In genomic region chr7:140035400-140036223, GRCh38 we compare ENCODE assay signal across 14 cellular contexts. TPM values are rescaled to one million over a fixed set of nuclear protein-coding genes. Genes with fewer than 3 reads are reported as not detected.
A peak's percentile ranks its signal among the peaks of the same experiment; 100 is the strongest.
DNase-seq lines count a peak whose midpoint lies in the region; ATAC-seq, FAIRE-seq and TF ChIP-seq lines count a peak whose summit lies in the region.
"Had no signal": no experiment of that assay in that cellular context is flagged by ENCODE, and none has a peak within 500 bp of the region (broad histone marks: within the 10 kb centered on the region; RNA-seq: fewer than 3 reads in every experiment).

No MANE protein-coding gene starts in this region.

- WGBS in K562 (ENCODE audit: insufficient coverage, low coverage, missing lambda C conversion rate): 37% methylated on average over 6 of the region's 7 CpGs

- H3K9me3 ChIP-seq in K562 (replicated peaks; ENCODE audit: control insufficient read depth, insufficient read depth, low read depth, low read length): no peaks in the 10 kb centered on the region
- no peaks in the 10 kb centered on the region for H3K9me3 ChIP-seq in keratinocyte (ENCODE audit: control insufficient read depth, low read depth, low read length)
- H3K9me3 ChIP-seq: esophagus muscularis mucosa, vagina had no signal

- H2AFZ ChIP-seq in K562 (ENCODE audit: low read depth, low read length) (no peak overlapping the region), keratinocyte (ENCODE audit: control insufficient read depth, low read length) (no peak overlapping the region)
- H2AFZ ChIP-seq: GM23338 had no signal

- POLR2A ChIA-PET in AG04449 (lab: Yijun Ruan, JAX) (no interaction called here), K562 (lab: Yijun Ruan, JAX) (no interaction called here)

- H3K9ac ChIP-seq in K562 (ENCODE audit: insufficient read depth in 1 of 2, low read depth in 2 of 2, low read length in 2 of 2) (no peak overlapping the region), keratinocyte (ENCODE audit: control insufficient read depth, extremely low read depth, insufficient read depth, low read length) (no peak overlapping the region)

- no peak for TF ChIP-seq CTCF in AG04449 (IDR thresholded peaks at IDR 0.05; ENCODE audit: insufficient read depth, low read length, missing control alignments)
- TF ChIP-seq CTCF in K562 (IDR thresholded peaks at IDR 0.05 in 2 of 3, conservative IDR thresholded peaks at IDR 0.05 in 1 of 3; ENCODE audit: insufficient read depth in 2 of 3, low read depth in 1 of 3, low read length in 3 of 3): no peak
- TF ChIP-seq CTCF in keratinocyte (optimal IDR thresholded peaks at IDR 0.05 in 1 of 3, IDR thresholded peaks at IDR 0.05 in 1 of 3, conservative IDR thresholded peaks at IDR 0.05 in 1 of 3; ENCODE audit: extremely low read depth in 1 of 3, insufficient read depth in 2 of 3, low read length in 3 of 3): no peak

- dilution Hi-C loops in keratinocyte (cut with MboI; ENCODE audit: extremely low pct_ligation_motif_present, low sequenced_read_pairs): no loop called here

- H4K20me1 ChIP-seq in K562 (replicated peaks; ENCODE audit: control insufficient read depth, insufficient read depth, low read length) (no peaks in the 10 kb centered on the region), keratinocyte (ENCODE audit: control insufficient read depth, extremely low read depth, insufficient read depth, low read length) (no peaks in the 10 kb centered on the region)

- no peaks in the 10 kb centered on the region for H3K27me3 ChIP-seq in K562 (ENCODE audit: control insufficient read depth in 2 of 2, insufficient read depth in 2 of 2, low read length in 2 of 2)
- H3K27me3 ChIP-seq in keratinocyte (ENCODE audit: control insufficient read depth, extremely low read depth, insufficient read depth, low read length): no peaks in the 10 kb centered on the region
- H3K27me3 ChIP-seq: esophagus muscularis mucosa, vagina had no signal

- H3K4me1 ChIP-seq in K562 (replicated peaks in 1 of 2; ENCODE audit: control insufficient read depth in 2 of 2, insufficient read depth in 2 of 2, low read length in 2 of 2) (no peaks in the 10 kb centered on the region), keratinocyte (ENCODE audit: control insufficient read depth, extremely low read depth, insufficient read depth, low read length) (peaks cover 41% of the 10 kb centered on the region)
- H3K4me1 ChIP-seq: vagina had no signal

- in situ Hi-C loops in K562 (cut with MboI): no loop called here

- no peak overlapping the region for H3K4me3 ChIP-seq in AG04449 (ENCODE audit: low read depth, low read length)
- H3K4me3 ChIP-seq in K562: no peak overlapping the region
- no peak overlapping the region for H3K4me3 ChIP-seq in keratinocyte (ENCODE audit: control insufficient read depth in 2 of 3, extremely low read depth in 1 of 3, insufficient read depth in 2 of 3, low read depth in 1 of 3, low read length in 3 of 3)
- H3K4me3 ChIP-seq: esophagus muscularis mucosa, GM23338, vagina had no signal

- CTCF ChIA-PET in AG04449 (lab: Yijun Ruan, JAX): interaction anchor here (1.2 kb wide), 1 partner anchor 291 kb away, joined by 3 read pairs; no protein-coding TSS in a partner anchor
- CTCF ChIA-PET in K562 (lab: Yijun Ruan, JAX; ENCODE audit: low intra/inter-chr PET ratio): no interaction called here

- no peaks in the 10 kb centered on the region for H3K9me1 ChIP-seq in K562 (ENCODE audit: control insufficient read depth, insufficient read depth, low read length)
- no peaks in the 10 kb centered on the region for H3K9me1 ChIP-seq in keratinocyte (ENCODE audit: control insufficient read depth, extremely low read depth, insufficient read depth, low read length)

- H3K36me3 ChIP-seq in K562 (ENCODE audit: control insufficient read depth, insufficient read depth, low read length): peaks cover 27% of the 10 kb centered on the region
- H3K36me3 ChIP-seq in keratinocyte (ENCODE audit: control insufficient read depth in 2 of 2, extremely low read depth in 1 of 2, insufficient read depth in 2 of 2, low read length in 2 of 2): peaks cover 5 to 25% of the 10 kb centered on the region in 2 experiments

- intact Hi-C loops in K562 (cut with micrococcal nuclease): no loop called here

- FAIRE-seq in K562 (lab: Jason Lieb, UNC) (no peak), keratinocyte (lab: Jason Lieb, UNC) (peak; percentile 87), frontal cortex (lab: Jason Lieb, UNC) (no peak)

- TF ChIP-seq EP300 in K562 (IDR thresholded peaks at IDR 0.05; ENCODE audit: low read length): no peak

- DNase-seq in AG04449 (ENCODE audit: low read depth, low spot score): peak; percentile 38
- peak; percentile 74 for DNase-seq in HT1080 (ENCODE audit: low read depth)
- no peak for DNase-seq in K562 (ENCODE audit: extremely low read depth in 1 of 4, low spot score in 3 of 4)
- DNase-seq in keratinocyte (ENCODE audit: low read depth, low spot score): no peak
- no peak for DNase-seq in NCI-H446 treated with DMSO at 0.1 percent for 48 hours (lab: John Stamatoyannopoulos, UW)
- DNase-seq in frontal cortex (ENCODE audit: low spot score in 2 of 2): no peak
- DNase-seq in NCI-H2081 (lab: John Stamatoyannopoulos, UW): no peak
- DNase-seq: NCI-H1436; NK-92 treated with Interleukin-12 subunit alpha and Interleukin-12 subunit beta, amount 100 ng/mL, for 24 hours had no signal

- no peak for TF ChIP-seq POLR2A in K562 (conservative IDR thresholded peaks at IDR 0.05)

- no TSS peak for BruUV-seq in K562 (replicated peaks; lab: Mats Ljungman, UMichigan)

- H3K27ac ChIP-seq in K562 (ENCODE audit: extremely low read depth, low read depth, low read length) (no peak overlapping the region), keratinocyte (ENCODE audit: control insufficient read depth, insufficient read depth, low read length) (peak overlapping the region; percentile 99)
- H3K27ac ChIP-seq: esophagus muscularis mucosa, vagina had no signal

- H3K4me2 ChIP-seq in K562 (ENCODE audit: insufficient read depth, low read length): no peak overlapping the region
- peak overlapping the region; percentile 26 for H3K4me2 ChIP-seq in keratinocyte (ENCODE audit: control insufficient read depth, extremely low read depth, insufficient read depth, low read depth, low read length)
- H3K4me2 ChIP-seq: GM23338 had no signal

- H3K79me2 ChIP-seq in K562 (ENCODE audit: control insufficient read depth, insufficient read depth, low read length): no peaks in the 10 kb centered on the region
- H3K79me2 ChIP-seq in keratinocyte (ENCODE audit: control insufficient read depth, insufficient read depth, low read length): no peaks in the 10 kb centered on the region

- ATAC-seq in K562 (no peak), GM21737 (IDR thresholded peaks at IDR 0.05; ENCODE audit: unreplicated experiment) (no peak)
- ATAC-seq: GM23338, left lobe of liver had no signal

- no peak for TF ChIP-seq RAD21 in K562 (CRISPR knock-in tag; conservative IDR thresholded peaks at IDR 0.05 in 1 of 2, IDR thresholded peaks at IDR 0.05 in 1 of 2)

TF ChIP-seq in K562, 482 proteins besides CTCF, POLR2A, EP300 and RAD21 (continues in another document):
- TF ChIP-seq ZNF263 (CRISPR knock-in tag; IDR thresholded peaks at IDR 0.05; ENCODE audit: borderline replicate concordance) (peak; percentile 86), ZNF23 (CRISPR knock-in tag; IDR thresholded peaks at IDR 0.05) (no peak), ZNF655 (CRISPR knock-in tag; IDR thresholded peaks at IDR 0.05) (no peak), PHF21A (IDR thresholded peaks at IDR 0.05; ENCODE audit: borderline replicate concordance, low read depth) (no peak), FOXJ2 (tag; IDR thresholded peaks at IDR 0.05) (no peak), CBX2 (IDR thresholded peaks at IDR 0.05; ENCODE audit: insufficient read depth, low read length, poor library complexity, severe bottlenecking) (no peak)

RNA-seq across cellular contexts. Expression of gene PARP12, which starts 27.1 kb away (rescaled TPM):
- 8.8 and 11.7 TPM in 2 replicates for total RNA-seq in HT1080 (2014; rRNA removed; shearing (Covaris generic))
- 7.5 and 9.0 TPM in 2 replicates for polyA plus RNA-seq in HT1080 (2015; cell fraction: cytosol; rRNA removed)
- 19.6 and 19.8 TPM in 2 replicates for polyA plus RNA-seq in HT1080 (2015; cell fraction: nucleus; rRNA removed)
- total RNA-seq in K562 (2011; cell fraction: chromatin; rRNA removed; ENCODE audit: low replicate concordance): 109 and 119 TPM in 2 replicates
- 57.4 and 59.0 TPM in 2 replicates for total RNA-seq in K562 (2011; cell fraction: nucleolus; rRNA removed)
- 88.5 and 107 TPM in 2 replicates for total RNA-seq in K562 (2011; cell fraction: nucleoplasm; rRNA removed)
- total RNA-seq in K562 (2014; rRNA removed): 20.4 and 25.7 TPM in 2 replicates
- 20.6 and 23.5 TPM in 2 replicates for total RNA-seq in K562 (2014; rRNA removed; fragmentation: Illumina TruSeq; extraction: Trizol)
- total RNA-seq in K562 (2015; rRNA removed; fragmentation: Illumina TruSeq; extraction: Trizol): 22.1 and 23.4 TPM in 2 replicates
- 23.3 and 25.5 TPM in 2 replicates for total RNA-seq in K562 (2021)
- polyA plus RNA-seq in K562 (2011; rRNA removed): 35.6 and 40.4 TPM in 2 replicates
- polyA plus RNA-seq in K562 (2011; cell fraction: cytosol; rRNA removed): 26.6 and 44.3 TPM in 2 replicates
- 108 and 147 TPM in 2 replicates for polyA plus RNA-seq in K562 (2011; cell fraction: nucleus; rRNA removed)
- 18.4 and 26.4 TPM in 2 replicates for polyA plus RNA-seq in K562 (2012)
- 24.7 and 27.7 TPM in 2 replicates for polyA plus RNA-seq in K562 (2014; fragmentation: Illumina TruSeq; extraction: Trizol)
- 1 to 10 TPM; 4.6 to 7.1 TPM for polyA plus RNA-seq in K562 (2014; fragmentation: Nextera tagmentation; extraction: Ambion mirVana)
- polyA plus RNA-seq in K562 (2014; rRNA removed): 21.4 and 23.9 TPM in 2 replicates
- 33.4 and 43.2 TPM in 2 replicates for polyA minus RNA-seq in K562 (2011; rRNA and poly(A)+ RNA removed)
- 21.9 and 24.1 TPM in 2 replicates for polyA minus RNA-seq in K562 (2011; cell fraction: cytosol; rRNA and poly(A)+ RNA removed)
- 31.2 and 37.2 TPM in 2 replicates for polyA minus RNA-seq in K562 (2011; cell fraction: nucleus; rRNA and poly(A)+ RNA removed)
- 66.0 to 73.3 TPM (median 70.5 TPM) in 3 replicates for polyA plus RNA-seq in keratinocyte
- polyA plus RNA-seq in keratinocyte (2011; ENCODE audit: low read depth): 12.2 TPM
- polyA plus RNA-seq in keratinocyte (2011; cell fraction: cytosol; rRNA removed): 46.7 and 47.7 TPM in 2 replicates
- polyA plus RNA-seq in keratinocyte (2011; cell fraction: nucleus; rRNA removed): 108 TPM in 2 replicates
- 12.4 and 37.3 TPM in 2 replicates for polyA plus RNA-seq in keratinocyte (2012; ENCODE audit: low replicate concordance)
- polyA minus RNA-seq in keratinocyte: 66.0 to 84.1 TPM (median 83.5 TPM) in 3 replicates
- polyA minus RNA-seq in keratinocyte (2011; cell fraction: cytosol; rRNA and poly(A)+ RNA removed): 52.9 TPM
- 45.1 and 57.9 TPM in 2 replicates for polyA minus RNA-seq in keratinocyte (2011; cell fraction: nucleus; rRNA and poly(A)+ RNA removed)
- 2.9 TPM for total RNA-seq in frontal cortex

Comparison
In these comparisons a context has a peak if more than half of its experiments do, and no peak if none do; other contexts are left out.
1. DNase-seq: peak in AG04449 (single experiment) and HT1080 (single experiment); none in K562 (0 of 4), keratinocyte (single experiment), NCI-H446 treated with DMSO at 0.1 percent for 48 hours (single experiment), frontal cortex (0 of 2) and NCI-H2081 (0 of 2).